ENCODE assay signal across 12 cellular contexts in genomic region chr11:34809191-34810106, GRCh38.
A peak's percentile ranks its signal among the peaks of the same experiment; 100 is the strongest.
DNase-seq lines count a peak whose midpoint lies in the region; ATAC-seq and TF ChIP-seq lines count a peak whose summit lies in the region.
"Had no signal": no experiment of that assay in that cellular context is flagged by ENCODE, and none has a peak within 500 bp of the region (broad histone marks: within the 10 kb centered on the region; RNA-seq: fewer than 3 reads in every experiment).

No MANE protein-coding gene starts in this region.

- H3K9me3 ChIP-seq in MM.1S (replicated peaks; ENCODE audit: insufficient read depth, low read length): no peaks in the 10 kb centered on the region

- H3K27me3 ChIP-seq in MM.1S (replicated peaks; ENCODE audit: insufficient read depth, low read length): no peaks in the 10 kb centered on the region
- H3K27me3 ChIP-seq: gastroesophageal sphincter had no signal

- peaks cover 13% of the 10 kb centered on the region; the same call in 1 of the 2 replicates for H3K4me1 ChIP-seq in MM.1S (ENCODE audit: low read length)
- H3K4me1 ChIP-seq: gastroesophageal sphincter had no signal

- H3K9me2 ChIP-seq in MM.1S (replicated peaks; ENCODE audit: insufficient read depth, low read length): no peaks in the 10 kb centered on the region

- no peaks in the 10 kb centered on the region for H4K20me1 ChIP-seq in MM.1S (ENCODE audit: insufficient read depth, low read length)

- ATAC-seq in GM18867 (IDR thresholded peaks at IDR 0.05; ENCODE audit: unreplicated experiment) (no peak), HG03469 (IDR thresholded peaks at IDR 0.05; ENCODE audit: unreplicated experiment) (no peak), GM19324 (IDR thresholded peaks at IDR 0.05; ENCODE audit: low FRiP score, unreplicated experiment) (no peak)
- ATAC-seq: gastroesophageal sphincter, Panc1 had no signal

- no peak overlapping the region for H3K4me3 ChIP-seq in MM.1S (ENCODE audit: low read length)
- H3K4me3 ChIP-seq in cardiac fibroblast (replicated peaks in 1 of 2; ENCODE audit: low read depth in 2 of 2, low read length in 2 of 2): no peak overlapping the region
- H3K4me3 ChIP-seq: gastroesophageal sphincter had no signal

- no peak overlapping the region for H3K9ac ChIP-seq in MM.1S (ENCODE audit: low read length)

- no peak overlapping the region for H3K27ac ChIP-seq in MM.1S (ENCODE audit: low read length)
- H3K27ac ChIP-seq: gastroesophageal sphincter had no signal

- no peak overlapping the region for H2AFZ ChIP-seq in MM.1S (ENCODE audit: low read length)

- TF ChIP-seq CTCF in MM.1S (IDR thresholded peaks at IDR 0.05; ENCODE audit: low read length) (no peak), cardiac fibroblast (IDR thresholded peaks at IDR 0.05; ENCODE audit: low read depth, low read length) (no peak)

- H3K79me2 ChIP-seq in MM.1S (ENCODE audit: low read length): no peaks in the 10 kb centered on the region

- H3F3A ChIP-seq in MM.1S (ENCODE audit: insufficient read depth, low read length): no peaks in the 10 kb centered on the region

- H3K36me3 ChIP-seq in MM.1S (replicated peaks; ENCODE audit: insufficient read depth, low read length): no peaks in the 10 kb centered on the region
- H3K36me3 ChIP-seq: gastroesophageal sphincter had no signal

- DNase-seq in GDM1 (lab: John Stamatoyannopoulos, UW) (peak; percentile 83), MM.1S (peak; percentile 25), cardiac fibroblast (ENCODE audit: low read depth in 2 of 2) (peak; percentile 22 to 47), lung microvascular endothelial cell (ENCODE audit: low read depth in 2 of 2) (peak; percentile 93 to 96), OCI-M2 (lab: John Stamatoyannopoulos, UW; ENCODE audit: unreplicated experiment) (no peak)
- DNase-seq: activated naive CD8-positive, alpha-beta T cell treated with anti-CD3 and anti-CD28 coated beads, Interleukin-2, amount 10 ng/mL, durations not matched to agents 7 days and 5 days; nephron progenitor cell had no signal

- no peak overlapping the region for H3K4me2 ChIP-seq in MM.1S (ENCODE audit: low read depth, low read length)
